In the genomic region with DNA sequence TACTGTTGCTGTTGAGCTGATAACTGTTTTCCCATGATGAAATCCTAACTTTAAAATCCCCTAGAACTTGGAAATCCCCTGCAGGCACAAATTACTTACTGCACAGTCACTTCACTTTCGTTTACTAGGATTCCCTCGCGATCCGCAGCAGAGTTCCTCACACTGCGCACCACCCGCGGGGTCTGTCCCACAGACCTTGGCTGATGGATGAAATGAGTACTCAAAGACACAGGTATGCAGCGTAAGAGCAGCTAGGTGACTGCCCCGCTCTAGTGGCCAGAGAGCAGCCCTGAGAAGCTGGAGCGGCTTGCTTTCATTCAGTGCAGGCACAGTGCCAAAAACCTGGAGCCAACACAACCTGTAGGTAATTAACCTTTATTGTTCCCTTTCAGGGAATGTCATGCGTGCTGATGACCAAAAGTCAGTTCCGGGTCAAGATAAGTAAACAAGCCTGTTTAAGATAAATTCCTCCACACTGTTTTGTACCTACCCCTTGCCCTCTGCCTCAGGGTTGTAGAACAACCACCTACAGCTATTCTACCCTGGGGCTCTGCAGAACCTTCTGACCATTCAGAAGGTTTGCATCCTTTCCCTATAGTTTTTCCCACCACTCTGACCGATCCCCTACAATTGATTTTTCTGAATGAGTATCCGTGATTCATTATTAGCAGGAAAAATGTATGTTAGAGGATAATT, we compare ENCODE assay signal across 1 cellular context.
TF ChIP-seq lines count a peak whose summit lies in the region.

No MANE protein-coding gene starts in this region.

TF ChIP-seq in WTC11, 78 proteins besides CTCF, POLR2A, EP300 and RAD21 (continued from another document):
- TF ChIP-seq MXD4 (CRISPR knock-in tag; IDR thresholded peaks at IDR 0.05; ENCODE audit: borderline replicate concordance) (no peak), CBFB (CRISPR knock-in tag; IDR thresholded peaks at IDR 0.05; ENCODE audit: low read depth) (no peak), GRHL2 (CRISPR knock-in tag; IDR thresholded peaks at IDR 0.05; ENCODE audit: insufficient replicate concordance, severe bottlenecking) (no peak), RORB (CRISPR knock-in tag; IDR thresholded peaks at IDR 0.05) (no peak), ZNF138 (CRISPR knock-in tag; conservative IDR thresholded peaks at IDR 0.05) (no peak), ZNF416 (CRISPR knock-in tag; IDR thresholded peaks at IDR 0.05) (no peak), NR1H2 (CRISPR knock-in tag; IDR thresholded peaks at IDR 0.05) (no peak)
- TF ChIP-seq, protein P1, sequence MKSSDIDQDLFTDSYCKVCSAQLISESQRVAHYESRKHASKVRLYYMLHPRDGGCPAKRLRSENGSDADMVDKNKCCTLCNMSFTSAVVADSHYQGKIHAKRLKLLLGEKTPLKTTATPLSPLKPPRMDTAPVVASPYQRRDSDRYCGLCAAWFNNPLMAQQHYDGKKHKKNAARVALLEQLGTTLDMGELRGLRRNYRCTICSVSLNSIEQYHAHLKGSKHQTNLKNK (CRISPR knock-in tag; IDR thresholded peaks at IDR 0.05) = no peak
- TF ChIP-seq, protein P2, sequence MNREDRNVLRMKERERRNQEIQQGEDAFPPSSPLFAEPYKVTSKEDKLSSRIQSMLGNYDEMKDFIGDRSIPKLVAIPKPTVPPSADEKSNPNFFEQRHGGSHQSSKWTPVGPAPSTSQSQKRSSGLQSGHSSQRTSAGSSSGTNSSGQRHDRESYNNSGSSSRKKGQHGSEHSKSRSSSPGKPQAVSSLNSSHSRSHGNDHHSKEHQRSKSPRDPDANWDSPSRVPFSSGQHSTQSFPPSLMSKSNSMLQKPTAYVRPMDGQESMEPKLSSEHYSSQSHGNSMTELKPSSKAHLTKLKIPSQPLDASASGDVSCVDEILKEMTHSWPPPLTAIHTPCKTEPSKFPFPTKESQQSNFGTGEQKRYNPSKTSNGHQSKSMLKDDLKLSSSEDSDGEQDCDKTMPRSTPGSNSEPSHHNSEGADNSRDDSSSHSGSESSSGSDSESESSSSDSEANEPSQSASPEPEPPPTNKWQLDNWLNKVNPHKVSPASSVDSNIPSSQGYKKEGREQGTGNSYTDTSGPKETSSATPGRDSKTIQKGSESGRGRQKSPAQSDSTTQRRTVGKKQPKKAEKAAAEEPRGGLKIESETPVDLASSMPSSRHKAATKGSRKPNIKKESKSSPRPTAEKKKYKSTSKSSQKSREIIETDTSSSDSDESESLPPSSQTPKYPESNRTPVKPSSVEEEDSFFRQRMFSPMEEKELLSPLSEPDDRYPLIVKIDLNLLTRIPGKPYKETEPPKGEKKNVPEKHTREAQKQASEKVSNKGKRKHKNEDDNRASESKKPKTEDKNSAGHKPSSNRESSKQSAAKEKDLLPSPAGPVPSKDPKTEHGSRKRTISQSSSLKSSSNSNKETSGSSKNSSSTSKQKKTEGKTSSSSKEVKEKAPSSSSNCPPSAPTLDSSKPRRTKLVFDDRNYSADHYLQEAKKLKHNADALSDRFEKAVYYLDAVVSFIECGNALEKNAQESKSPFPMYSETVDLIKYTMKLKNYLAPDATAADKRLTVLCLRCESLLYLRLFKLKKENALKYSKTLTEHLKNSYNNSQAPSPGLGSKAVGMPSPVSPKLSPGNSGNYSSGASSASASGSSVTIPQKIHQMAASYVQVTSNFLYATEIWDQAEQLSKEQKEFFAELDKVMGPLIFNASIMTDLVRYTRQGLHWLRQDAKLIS (CRISPR knock-in tag; IDR thresholded peaks at IDR 0.05; ENCODE audit: borderline replicate concordance) = no peak
- TF ChIP-seq, protein P3, sequence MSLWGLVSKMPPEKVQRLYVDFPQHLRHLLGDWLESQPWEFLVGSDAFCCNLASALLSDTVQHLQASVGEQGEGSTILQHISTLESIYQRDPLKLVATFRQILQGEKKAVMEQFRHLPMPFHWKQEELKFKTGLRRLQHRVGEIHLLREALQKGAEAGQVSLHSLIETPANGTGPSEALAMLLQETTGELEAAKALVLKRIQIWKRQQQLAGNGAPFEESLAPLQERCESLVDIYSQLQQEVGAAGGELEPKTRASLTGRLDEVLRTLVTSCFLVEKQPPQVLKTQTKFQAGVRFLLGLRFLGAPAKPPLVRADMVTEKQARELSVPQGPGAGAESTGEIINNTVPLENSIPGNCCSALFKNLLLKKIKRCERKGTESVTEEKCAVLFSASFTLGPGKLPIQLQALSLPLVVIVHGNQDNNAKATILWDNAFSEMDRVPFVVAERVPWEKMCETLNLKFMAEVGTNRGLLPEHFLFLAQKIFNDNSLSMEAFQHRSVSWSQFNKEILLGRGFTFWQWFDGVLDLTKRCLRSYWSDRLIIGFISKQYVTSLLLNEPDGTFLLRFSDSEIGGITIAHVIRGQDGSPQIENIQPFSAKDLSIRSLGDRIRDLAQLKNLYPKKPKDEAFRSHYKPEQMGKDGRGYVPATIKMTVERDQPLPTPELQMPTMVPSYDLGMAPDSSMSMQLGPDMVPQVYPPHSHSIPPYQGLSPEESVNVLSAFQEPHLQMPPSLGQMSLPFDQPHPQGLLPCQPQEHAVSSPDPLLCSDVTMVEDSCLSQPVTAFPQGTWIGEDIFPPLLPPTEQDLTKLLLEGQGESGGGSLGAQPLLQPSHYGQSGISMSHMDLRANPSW (CRISPR knock-in tag; conservative IDR thresholded peaks at IDR 0.05; ENCODE audit: low read depth) = no peak
- TF ChIP-seq, protein P4, sequence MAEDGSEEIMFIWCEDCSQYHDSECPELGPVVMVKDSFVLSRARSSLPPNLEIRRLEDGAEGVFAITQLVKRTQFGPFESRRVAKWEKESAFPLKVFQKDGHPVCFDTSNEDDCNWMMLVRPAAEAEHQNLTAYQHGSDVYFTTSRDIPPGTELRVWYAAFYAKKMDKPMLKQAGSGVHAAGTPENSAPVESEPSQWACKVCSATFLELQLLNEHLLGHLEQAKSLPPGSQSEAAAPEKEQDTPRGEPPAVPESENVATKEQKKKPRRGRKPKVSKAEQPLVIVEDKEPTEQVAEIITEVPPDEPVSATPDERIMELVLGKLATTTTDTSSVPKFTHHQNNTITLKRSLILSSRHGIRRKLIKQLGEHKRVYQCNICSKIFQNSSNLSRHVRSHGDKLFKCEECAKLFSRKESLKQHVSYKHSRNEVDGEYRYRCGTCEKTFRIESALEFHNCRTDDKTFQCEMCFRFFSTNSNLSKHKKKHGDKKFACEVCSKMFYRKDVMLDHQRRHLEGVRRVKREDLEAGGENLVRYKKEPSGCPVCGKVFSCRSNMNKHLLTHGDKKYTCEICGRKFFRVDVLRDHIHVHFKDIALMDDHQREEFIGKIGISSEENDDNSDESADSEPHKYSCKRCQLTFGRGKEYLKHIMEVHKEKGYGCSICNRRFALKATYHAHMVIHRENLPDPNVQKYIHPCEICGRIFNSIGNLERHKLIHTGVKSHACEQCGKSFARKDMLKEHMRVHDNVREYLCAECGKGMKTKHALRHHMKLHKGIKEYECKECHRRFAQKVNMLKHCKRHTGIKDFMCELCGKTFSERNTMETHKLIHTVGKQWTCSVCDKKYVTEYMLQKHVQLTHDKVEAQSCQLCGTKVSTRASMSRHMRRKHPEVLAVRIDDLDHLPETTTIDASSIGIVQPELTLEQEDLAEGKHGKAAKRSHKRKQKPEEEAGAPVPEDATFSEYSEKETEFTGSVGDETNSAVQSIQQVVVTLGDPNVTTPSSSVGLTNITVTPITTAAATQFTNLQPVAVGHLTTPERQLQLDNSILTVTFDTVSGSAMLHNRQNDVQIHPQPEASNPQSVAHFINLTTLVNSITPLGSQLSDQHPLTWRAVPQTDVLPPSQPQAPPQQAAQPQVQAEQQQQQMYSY (CRISPR knock-in tag; IDR thresholded peaks at IDR 0.05) = no peak
